ENCODE assay signal across 1 cellular context in genomic region chr21:37564341-37564923, GRCh38.
A peak's percentile ranks its signal among the peaks of the same experiment; 100 is the strongest.
TF ChIP-seq lines count a peak whose summit lies in the region.

No MANE protein-coding gene starts in this region.

TF ChIP-seq in K562, 482 proteins besides CTCF, POLR2A, EP300 and RAD21 (continued from another document):
- no peak for TF ChIP-seq ZBTB40 (IDR thresholded peaks at IDR 0.05)
- no peak for TF ChIP-seq ZBTB40 (CRISPR knock-in tag; IDR thresholded peaks at IDR 0.05)
- peak; percentile 27; the same call in 1 of the 2 replicates for TF ChIP-seq EGR1 (conservative IDR thresholded peaks at IDR 0.05)
- no peak for TF ChIP-seq SPI1 (IDR thresholded peaks at IDR 0.05; ENCODE audit: borderline replicate concordance, low read depth, low read length)
- TF ChIP-seq, protein P1, sequence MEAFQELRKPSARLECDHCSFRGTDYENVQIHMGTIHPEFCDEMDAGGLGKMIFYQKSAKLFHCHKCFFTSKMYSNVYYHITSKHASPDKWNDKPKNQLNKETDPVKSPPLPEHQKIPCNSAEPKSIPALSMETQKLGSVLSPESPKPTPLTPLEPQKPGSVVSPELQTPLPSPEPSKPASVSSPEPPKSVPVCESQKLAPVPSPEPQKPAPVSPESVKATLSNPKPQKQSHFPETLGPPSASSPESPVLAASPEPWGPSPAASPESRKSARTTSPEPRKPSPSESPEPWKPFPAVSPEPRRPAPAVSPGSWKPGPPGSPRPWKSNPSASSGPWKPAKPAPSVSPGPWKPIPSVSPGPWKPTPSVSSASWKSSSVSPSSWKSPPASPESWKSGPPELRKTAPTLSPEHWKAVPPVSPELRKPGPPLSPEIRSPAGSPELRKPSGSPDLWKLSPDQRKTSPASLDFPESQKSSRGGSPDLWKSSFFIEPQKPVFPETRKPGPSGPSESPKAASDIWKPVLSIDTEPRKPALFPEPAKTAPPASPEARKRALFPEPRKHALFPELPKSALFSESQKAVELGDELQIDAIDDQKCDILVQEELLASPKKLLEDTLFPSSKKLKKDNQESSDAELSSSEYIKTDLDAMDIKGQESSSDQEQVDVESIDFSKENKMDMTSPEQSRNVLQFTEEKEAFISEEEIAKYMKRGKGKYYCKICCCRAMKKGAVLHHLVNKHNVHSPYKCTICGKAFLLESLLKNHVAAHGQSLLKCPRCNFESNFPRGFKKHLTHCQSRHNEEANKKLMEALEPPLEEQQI (IDR thresholded peaks at IDR 0.05), result no peak
- 0 out of 2 replicates have a peak, but pooled peaks have one; percentile 49 for TF ChIP-seq EHMT2 (IDR thresholded peaks at IDR 0.05)
- TF ChIP-seq CHD1 (IDR thresholded peaks at IDR 0.05; ENCODE audit: low read length), result peak; percentile 16
- 0 out of 2 replicates have a peak, but pooled peaks have one; percentile 38 for TF ChIP-seq RUNX1 (IDR thresholded peaks at IDR 0.05; ENCODE audit: low read depth)
- peak; percentile 80 for TF ChIP-seq SMARCC2 (IDR thresholded peaks at IDR 0.05; ENCODE audit: low read depth)
- no peak for TF ChIP-seq ZNF212 (CRISPR knock-in tag; IDR thresholded peaks at IDR 0.05)
- TF ChIP-seq ZNF124 (CRISPR knock-in tag; IDR thresholded peaks at IDR 0.05), result no peak
- TF ChIP-seq ZNF639 (CRISPR knock-in tag; conservative IDR thresholded peaks at IDR 0.05 in 1 of 2, IDR thresholded peaks at IDR 0.05 in 1 of 2), result 0 out of 4 replicates have a peak, but pooled peaks of 1 of the 2 experiments have one; percentile 2
- TF ChIP-seq GABPA (tag; conservative IDR thresholded peaks at IDR 0.05; ENCODE audit: low read depth), result no peak; the same call in 1 of the 2 replicates
- TF ChIP-seq PTBP1 (IDR thresholded peaks at IDR 0.05; ENCODE audit: low read depth, low read length), result no peak
- TF ChIP-seq CEBPB (tag; IDR thresholded peaks at IDR 0.05), result no peak
- peak; percentile 72 for TF ChIP-seq NEUROD1 (IDR thresholded peaks at IDR 0.05; ENCODE audit: borderline replicate concordance, low read depth, low read length, partially characterized antibody)
- no peak for TF ChIP-seq RBBP5 (IDR thresholded peaks at IDR 0.05; ENCODE audit: borderline replicate concordance, insufficient read depth, low read length, poor library complexity, severe bottlenecking)
- TF ChIP-seq YY1 (IDR thresholded peaks at IDR 0.05; ENCODE audit: borderline replicate concordance in 1 of 3, control insufficient read depth in 1 of 3, extremely low read depth in 1 of 3, insufficient read depth in 3 of 3, insufficient read length in 1 of 3, insufficient replicate concordance in 2 of 3, low read depth in 1 of 3, low read length in 2 of 3), result peak in 1 of 3 experiments; percentile 49
- TF ChIP-seq SMARCA5 (IDR thresholded peaks at IDR 0.05), result peak; percentile 83; the same call in 1 of the 2 replicates
- no peak for TF ChIP-seq ZZZ3 (IDR thresholded peaks at IDR 0.05)
- no peak for TF ChIP-seq TEAD1 (CRISPR knock-in tag; IDR thresholded peaks at IDR 0.05)
- TF ChIP-seq PBX2 (CRISPR knock-in tag; IDR thresholded peaks at IDR 0.05; ENCODE audit: low read depth), result no peak
- 0 out of 2 replicates have a peak, but pooled peaks have one; percentile 28 for TF ChIP-seq PBX2 (tag; conservative IDR thresholded peaks at IDR 0.05; ENCODE audit: low read depth)
- no peak for TF ChIP-seq ERF (CRISPR knock-in tag; IDR thresholded peaks at IDR 0.05)
- TF ChIP-seq, protein P2, sequence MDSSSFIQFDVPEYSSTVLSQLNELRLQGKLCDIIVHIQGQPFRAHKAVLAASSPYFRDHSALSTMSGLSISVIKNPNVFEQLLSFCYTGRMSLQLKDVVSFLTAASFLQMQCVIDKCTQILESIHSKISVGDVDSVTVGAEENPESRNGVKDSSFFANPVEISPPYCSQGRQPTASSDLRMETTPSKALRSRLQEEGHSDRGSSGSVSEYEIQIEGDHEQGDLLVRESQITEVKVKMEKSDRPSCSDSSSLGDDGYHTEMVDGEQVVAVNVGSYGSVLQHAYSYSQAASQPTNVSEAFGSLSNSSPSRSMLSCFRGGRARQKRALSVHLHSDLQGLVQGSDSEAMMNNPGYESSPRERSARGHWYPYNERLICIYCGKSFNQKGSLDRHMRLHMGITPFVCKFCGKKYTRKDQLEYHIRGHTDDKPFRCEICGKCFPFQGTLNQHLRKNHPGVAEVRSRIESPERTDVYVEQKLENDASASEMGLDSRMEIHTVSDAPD (CRISPR knock-in tag; IDR thresholded peaks at IDR 0.05), result no peak
- no peak for TF ChIP-seq FOXJ2 (tag; IDR thresholded peaks at IDR 0.05)
- TF ChIP-seq, protein P3, sequence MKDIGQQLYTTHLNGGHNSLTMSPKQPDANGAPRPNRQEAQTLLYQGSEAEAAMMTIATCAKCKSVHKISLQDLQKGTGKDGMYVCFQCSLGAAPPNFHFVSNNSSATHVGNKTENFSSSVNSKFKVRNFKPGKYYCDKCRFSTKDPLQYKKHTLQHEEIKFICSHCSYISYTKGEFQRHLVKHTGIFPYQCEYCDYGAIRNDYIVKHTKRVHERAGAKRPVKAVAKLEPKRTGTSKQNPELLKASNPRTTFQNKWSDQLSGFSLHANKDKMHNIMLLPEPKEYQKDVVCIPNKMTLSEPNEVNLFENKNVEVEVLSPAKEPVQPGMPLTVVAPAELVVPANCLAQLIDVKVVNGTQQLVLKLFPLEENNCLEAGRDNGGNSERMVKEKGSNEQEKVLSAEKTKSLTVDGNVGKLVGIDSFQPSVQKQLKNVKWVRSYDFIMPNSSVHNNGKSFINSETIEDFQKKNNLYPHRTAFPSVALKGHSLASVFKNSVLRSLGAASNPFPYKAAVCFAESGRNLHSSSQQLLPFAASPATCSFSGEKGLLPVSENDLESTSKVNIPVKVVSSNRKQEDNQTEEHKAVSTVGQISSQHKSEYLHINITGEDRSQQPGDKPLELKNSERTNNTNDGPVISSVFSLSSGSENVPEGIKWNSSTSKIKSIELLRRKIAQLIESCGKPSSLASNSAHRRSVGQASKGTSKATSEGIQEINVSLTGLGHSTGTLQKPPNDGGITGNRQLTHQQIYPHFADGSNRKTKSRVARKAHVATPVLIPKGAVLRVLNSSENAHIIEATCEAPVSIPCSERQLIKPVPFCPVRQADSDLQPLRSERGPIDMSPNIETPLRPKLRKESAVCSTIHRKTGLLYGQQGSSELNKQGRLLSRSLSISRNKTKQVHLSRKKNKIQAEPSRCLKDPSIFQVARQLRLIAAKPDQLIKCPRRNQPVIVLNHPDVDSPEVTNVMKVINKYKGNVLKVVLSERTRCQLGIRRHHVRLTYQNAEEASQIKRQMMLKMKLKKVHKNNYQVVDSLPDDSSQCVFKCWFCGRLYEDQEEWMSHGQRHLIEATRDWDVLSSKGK (CRISPR knock-in tag; IDR thresholded peaks at IDR 0.05), result no peak
- TF ChIP-seq TCF3 (CRISPR knock-in tag; IDR thresholded peaks at IDR 0.05), result peak; percentile 69
- TF ChIP-seq ZNF408 (CRISPR knock-in tag; IDR thresholded peaks at IDR 0.05; ENCODE audit: low read depth), result no peak
- peak; percentile 63; the same call in 1 of the 2 replicates for TF ChIP-seq ZBTB7A (IDR thresholded peaks at IDR 0.05; ENCODE audit: borderline replicate concordance, control insufficient read depth, low read depth, low read length)
